18 cellular contexts compared by ENCODE assay signal in the genomic region with DNA sequence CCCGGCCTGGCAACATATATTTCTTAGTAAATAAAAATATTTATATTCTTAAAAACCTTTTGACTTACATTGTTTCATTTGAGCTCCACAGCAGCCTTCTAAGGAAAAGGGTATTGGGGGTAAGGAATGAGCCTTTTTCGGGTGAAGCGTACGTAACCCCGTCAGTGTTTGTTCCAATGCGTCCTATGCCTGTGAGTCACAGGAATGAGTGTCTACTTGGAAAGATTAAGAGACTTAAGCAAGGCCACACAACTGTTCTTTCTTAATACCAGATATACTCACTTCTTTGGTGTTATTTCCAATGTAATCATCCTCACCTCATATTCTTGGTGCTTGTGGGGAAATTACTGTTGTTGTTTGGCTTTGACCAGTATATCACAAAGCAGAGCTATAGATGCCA.
"Had no signal": no experiment of that assay in that cellular context is flagged by ENCODE, and none has a peak within 500 bp of the region (broad histone marks: within the 10 kb centered on the region; RNA-seq: fewer than 3 reads in every experiment).

No MANE protein-coding gene starts in this region.

- H3K27me3 Mint-ChIP-seq: activated CD8-positive, alpha-beta memory T cell treated with anti-CD3 and anti-CD28 coated beads, Interleukin-2, amount 10 ng/mL, durations not matched to agents 7 days and 5 days; activated naive CD8-positive, alpha-beta T cell; effector memory CD8-positive, alpha-beta T cell had no signal

- H3K9me3 Mint-ChIP-seq: activated T-cell treated with anti-CD3 and anti-CD28 coated beads, Interleukin-2, amount 50 U/mL, for 4 hours; effector memory CD8-positive, alpha-beta T cell had no signal

- H3K36me3 Mint-ChIP-seq: activated CD8-positive, alpha-beta memory T cell treated with anti-CD3 and anti-CD28 coated beads, Interleukin-2, amount 10 ng/mL, durations not matched to agents 7 days and 5 days had no signal

- H3K36me3 ChIP-seq: pancreas, thoracic aorta had no signal

- H3K27ac Mint-ChIP-seq: activated CD8-positive, alpha-beta memory T cell treated with anti-CD3 and anti-CD28 coated beads, Interleukin-2, amount 10 ng/mL, durations not matched to agents 7 days and 5 days had no signal

- DNase-seq: activated CD4-positive, alpha-beta T cell treated with anti-CD3 and anti-CD28 coated beads, Interleukin-2, amount 50 U/mL, for 4 hours; activated CD8-positive, alpha-beta memory T cell treated with anti-CD3 and anti-CD28 coated beads, Interleukin-2, amount 10 ng/mL, durations not matched to agents 7 days and 5 days; activated effector memory CD4-positive, alpha-beta T cell treated with anti-CD3 and anti-CD28 coated beads, Interleukin-2, amount 50 U/mL, for 16 hours; activated T-cell treated with anti-CD3 and anti-CD28 coated beads, Interleukin-2, amount 50 U/mL, for 4 hours; aorta; central memory CD4-positive, alpha-beta T cell; cortex of kidney; effector memory CD8-positive, alpha-beta T cell; foreskin melanocyte; head of caudate nucleus; left lung; mesendoderm; pancreas; stimulated activated CD4-positive, alpha-beta T cell treated with anti-CD3 and anti-CD28 coated beads, Interleukin-4, amount 100 ng/mL, for 4 hours; stomach; T-helper 2 cell had no signal

- H3K27me3 ChIP-seq: left lung, pancreas, stomach had no signal

- H3K4me3 Mint-ChIP-seq: activated CD8-positive, alpha-beta memory T cell treated with anti-CD3 and anti-CD28 coated beads, Interleukin-2, amount 10 ng/mL, durations not matched to agents 7 days and 5 days; activated naive CD8-positive, alpha-beta T cell; activated T-cell treated with anti-CD3 and anti-CD28 coated beads, Interleukin-2, amount 50 U/mL, for 4 hours; effector memory CD8-positive, alpha-beta T cell had no signal

- H3K4me3 ChIP-seq: left lung, pancreas, stomach, thoracic aorta had no signal

- H3K27ac ChIP-seq: left lung, pancreas, stomach, thoracic aorta had no signal

- H3K4me1 ChIP-seq: pancreas, stomach had no signal

- ATAC-seq: activated CD8-positive, alpha-beta memory T cell treated with anti-CD3 and anti-CD28 coated beads, Interleukin-2, amount 10 ng/mL, durations not matched to agents 7 days and 5 days; activated T-cell treated with anti-CD3 and anti-CD28 coated beads, Interleukin-2, amount 50 U/mL, for 4 hours; effector memory CD8-positive, alpha-beta T cell; left lung; pancreas had no signal

- H3K9me3 ChIP-seq: left lung, pancreas, stomach, thoracic aorta had no signal
